ENCODE assay signal across 23 cellular contexts in the genomic region with DNA sequence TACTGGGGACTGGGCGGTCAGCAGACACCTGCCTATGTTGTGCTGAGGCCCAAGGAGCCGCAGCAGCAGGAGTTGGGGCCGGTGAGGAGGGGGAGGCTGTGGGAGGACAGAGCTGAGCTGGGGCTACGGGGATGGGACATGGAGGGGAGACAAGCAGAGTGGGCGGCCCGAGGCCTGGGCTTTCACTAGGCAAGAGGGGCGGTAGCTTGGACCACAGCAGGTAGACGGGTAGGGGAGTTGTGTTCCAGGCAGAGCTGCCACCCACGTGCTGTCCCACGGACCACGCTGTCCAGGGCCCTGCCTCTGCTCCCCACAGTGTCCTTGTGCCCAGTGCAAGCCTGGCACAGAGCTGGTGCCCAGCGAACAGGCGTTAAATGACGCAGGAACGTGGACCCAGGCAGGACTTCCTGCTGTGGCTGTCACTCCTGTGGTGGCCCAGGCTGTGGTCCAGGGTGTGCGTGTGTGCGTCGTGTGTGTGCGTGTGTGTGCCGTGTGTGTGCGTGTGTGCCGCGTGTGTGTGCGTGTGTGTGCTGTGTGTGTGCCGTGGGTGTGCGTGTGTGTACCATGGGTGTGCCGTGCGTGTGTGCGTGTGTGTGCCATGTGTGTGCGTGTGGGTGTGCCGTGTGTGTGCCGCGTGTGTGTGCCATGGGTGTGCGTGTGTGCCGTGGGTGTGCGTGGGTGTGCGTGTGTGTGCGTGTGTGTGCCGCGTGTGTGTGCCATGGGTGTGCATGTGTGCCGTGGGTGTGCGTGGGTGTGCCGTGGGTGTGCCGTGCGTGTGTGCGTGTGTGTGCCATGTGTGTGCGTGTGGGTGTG. TPM values are rescaled to one million over a fixed set of nuclear protein-coding genes. Genes with fewer than 3 reads are reported as not detected.
DNase-seq lines count a peak whose midpoint lies in the region; ATAC-seq, FAIRE-seq and TF ChIP-seq lines count a peak whose summit lies in the region.
"Had no signal": no experiment of that assay in that cellular context is flagged by ENCODE, and none has a peak within 500 bp of the region (broad histone marks: within the 10 kb centered on the region; RNA-seq: fewer than 3 reads in every experiment).

No MANE protein-coding gene starts in this region.

- CTCF ChIA-PET in IMR-90 (lab: Yijun Ruan, JAX) (no interaction called here), A673 (lab: Charles Lee) (no interaction called here)

- no TSS peak for BruUV-seq in IMR-90 (replicated peaks; lab: Mats Ljungman, UMichigan)
- no TSS peak for BruUV-seq in A673 (replicated peaks; lab: Mats Ljungman, UMichigan)

- DNase-seq in left ventricle myocardium superior = peak; percentile 25
- DNase-seq in Right ventricle myocardium inferior (ENCODE audit: missing footprints) = no peak
- no peak for DNase-seq in IMR-90
- DNase-seq in keratinocyte (ENCODE audit: low read depth, low spot score) = no peak
- DNase-seq in spleen = peak; percentile 67
- no peak for DNase-seq in NOMO-1 treated with dmso at 0.1 percent for 144 hours (lab: John Stamatoyannopoulos, UW; ENCODE audit: unreplicated experiment)
- no peak for DNase-seq in A673 (ENCODE audit: low spot score)
- DNase-seq in iPS-NIHi7 (ENCODE audit: extremely low spot score) = no peak
- DNase-seq: activated CD4-positive, CD25-positive, alpha-beta regulatory T cell treated with anti-CD3 and anti-CD28 coated beads, Interleukin-2, amount 50 U/mL, for 72 hours; dermis blood vessel endothelial cell; NCI-H1436 treated with DMSO at 0.1 percent for 48 hours; NCI-H2171 treated with DMSO at 0.1 percent for 48 hours; NCI-H526 treated with DMSO at 0.1 percent for 48 hours; stimulated activated naive CD4-positive, alpha-beta T cell treated with Interleukin-2 at 50 U/mL for 16 hours had no signal

- H3K14ac ChIP-seq in IMR-90 (replicated peaks; ENCODE audit: low read depth, low read length) = no peak overlapping the region

- H3K56ac ChIP-seq in IMR-90 (ENCODE audit: extremely low read depth, insufficient read depth, low read length) = no peak overlapping the region

- peaks cover 5% of the 10 kb centered on the region; the same call in 1 of the 2 replicates for H3K36me3 ChIP-seq in IMR-90 (ENCODE audit: control insufficient read depth, insufficient read depth, low read length)
- H3K36me3 ChIP-seq in keratinocyte (ENCODE audit: control insufficient read depth in 2 of 2, extremely low read depth in 1 of 2, insufficient read depth in 2 of 2, low read length in 2 of 2) = peaks cover 15 to 22% of the 10 kb centered on the region in 2 experiments
- no peaks in the 10 kb centered on the region for H3K36me3 ChIP-seq in spleen
- H3K36me3 ChIP-seq in A673 (ENCODE audit: insufficient read depth, low read length, poor library complexity, severe bottlenecking) = no peaks in the 10 kb centered on the region
- H3K36me3 ChIP-seq: ovary, thyroid gland had no signal

- peak overlapping the region; percentile 12 for H2AFZ ChIP-seq in IMR-90 (replicated peaks; ENCODE audit: low read length, poor library complexity)
- no peak overlapping the region for H2AFZ ChIP-seq in keratinocyte (ENCODE audit: control insufficient read depth, low read length)

- H3K9ac ChIP-seq in IMR-90 (ENCODE audit: low read depth, low read length) = no peak overlapping the region
- H3K9ac ChIP-seq in keratinocyte (ENCODE audit: control insufficient read depth, extremely low read depth, insufficient read depth, low read length) = peak overlapping the region; percentile 54

- H4K91ac ChIP-seq in IMR-90 (ENCODE audit: insufficient read depth, low read depth, low read length) = no peak overlapping the region

- no peak overlapping the region for H4K5ac ChIP-seq in IMR-90 (ENCODE audit: low read depth, low read length)

- H3K27ac ChIP-seq in IMR-90 (ENCODE audit: insufficient read depth, low read length) (no peak overlapping the region), keratinocyte (ENCODE audit: control insufficient read depth, insufficient read depth, low read length) (no peak overlapping the region), spleen (no peak overlapping the region), A673 (ENCODE audit: low read depth, low read length, poor library complexity, severe bottlenecking) (no peak overlapping the region)
- H3K27ac ChIP-seq: ovary, thyroid gland had no signal

- H3K4ac ChIP-seq in IMR-90 (ENCODE audit: low read depth, low read length) = no peak overlapping the region

- H3K27me3 ChIP-seq in IMR-90 (ENCODE audit: control insufficient read depth, insufficient read depth, low read length) (no peaks in the 10 kb centered on the region), keratinocyte (ENCODE audit: control insufficient read depth, extremely low read depth, insufficient read depth, low read length) (no peaks in the 10 kb centered on the region), spleen (replicated peaks in 1 of 7) (peaks cover 0 to 57% (median 4%) of the 10 kb centered on the region in 7 donors), A673 (replicated peaks; ENCODE audit: insufficient read depth, low read depth, low read length, poor library complexity) (no peaks in the 10 kb centered on the region)
- H3K27me3 ChIP-seq: ovary, thyroid gland had no signal

- peaks cover 18% of the 10 kb centered on the region for H3K9me1 ChIP-seq in IMR-90 (ENCODE audit: insufficient read depth, low read length)
- peaks cover 10% of the 10 kb centered on the region for H3K9me1 ChIP-seq in keratinocyte (ENCODE audit: control insufficient read depth, extremely low read depth, insufficient read depth, low read length)

- ATAC-seq in left ventricle myocardium superior = no peak
- no peak for ATAC-seq in Right ventricle myocardium inferior
- ATAC-seq in IMR-90 (ENCODE audit: low read depth) = no peak
- ATAC-seq: sciatic nerve had no signal

- H2AK9ac ChIP-seq in IMR-90 (replicated peaks; ENCODE audit: low read depth, low read length, poor library complexity) = no peak overlapping the region

- H2AK5ac ChIP-seq in IMR-90 (ENCODE audit: low read depth, low read length) = peak overlapping the region; percentile 68

- H2BK120ac ChIP-seq in IMR-90 (ENCODE audit: low read depth, low read length) = no peak overlapping the region

- intact Hi-C loops in left ventricle myocardium superior (cut with micrococcal nuclease) = no loop called here
- intact Hi-C loops in Right ventricle myocardium inferior (cut with DNase I) = no loop called here
- intact Hi-C loops in IMR-90 (cut with micrococcal nuclease) = no loop called here
- intact Hi-C loops in spleen (cut with DNase I; ENCODE audit: low total_unique reads) = no loop called here
- intact Hi-C loops in A673 (cut with micrococcal nuclease; ENCODE audit: unreplicated experiment) = no loop called here

- no peak for TF ChIP-seq POLR2A in IMR-90 (IDR thresholded peaks at IDR 0.05; ENCODE audit: low read depth, low read length)
- no peak for TF ChIP-seq POLR2A in spleen (IDR thresholded peaks at IDR 0.05)

- H3K79me1 ChIP-seq in IMR-90 (ENCODE audit: low read depth in 1 of 2, low read length in 2 of 2) = peaks cover 27 to 82% of the 10 kb centered on the region in 2 experiments

- H4K8ac ChIP-seq in IMR-90 (ENCODE audit: low read depth in 2 of 2, low read length in 2 of 2) = no peak overlapping the region

- no peak overlapping the region for H3K18ac ChIP-seq in IMR-90 (ENCODE audit: low read depth, low read length)

- H2BK15ac ChIP-seq in IMR-90 (ENCODE audit: low read depth, low read length) = no peak overlapping the region

- no peak for TF ChIP-seq CTCF in IMR-90 (conservative IDR thresholded peaks at IDR 0.05; ENCODE audit: low read depth, low read length)
- TF ChIP-seq CTCF in keratinocyte (optimal IDR thresholded peaks at IDR 0.05 in 1 of 3, IDR thresholded peaks at IDR 0.05 in 1 of 3, conservative IDR thresholded peaks at IDR 0.05 in 1 of 3; ENCODE audit: extremely low read depth in 1 of 3, insufficient read depth in 2 of 3, low read length in 3 of 3) = no peak
- no peak for TF ChIP-seq CTCF in spleen (IDR thresholded peaks at IDR 0.05 in 8 of 11, conservative IDR thresholded peaks at IDR 0.05 in 3 of 11)
- TF ChIP-seq CTCF in A673 (conservative IDR thresholded peaks at IDR 0.05; ENCODE audit: low read depth, low read length) = no peak

- no peak for FAIRE-seq in keratinocyte (lab: Jason Lieb, UNC)
- FAIRE-seq: endothelial cell of umbilical vein, GM19239 had no signal

- no peaks in the 10 kb centered on the region; the same call in 1 of the 2 replicates for H3K9me3 ChIP-seq in IMR-90 (ENCODE audit: control insufficient read depth, insufficient read depth, low read length)
- no peaks in the 10 kb centered on the region for H3K9me3 ChIP-seq in keratinocyte (ENCODE audit: control insufficient read depth, low read depth, low read length)
- H3K9me3 ChIP-seq in spleen = no peaks in the 10 kb centered on the region
- H3K9me3 ChIP-seq in A673 (ENCODE audit: low read depth, low read length, poor library complexity, severe bottlenecking) = no peaks in the 10 kb centered on the region
- H3K9me3 ChIP-seq: ovary, thyroid gland had no signal

- H4K20me1 ChIP-seq in IMR-90 (ENCODE audit: insufficient read depth, low read length) (peaks cover 91% of the 10 kb centered on the region), keratinocyte (ENCODE audit: control insufficient read depth, extremely low read depth, insufficient read depth, low read length) (peaks cover 69% of the 10 kb centered on the region)

- no peak overlapping the region for H3K23ac ChIP-seq in IMR-90 (ENCODE audit: low read depth, low read length)

- POLR2A ChIA-PET in IMR-90 (lab: Charles Lee; ENCODE audit: unreplicated experiment) (no interaction called here), A673 (lab: Charles Lee; ENCODE audit: low non-redundant PET) (no interaction called here)

- H3K4me2 ChIP-seq in IMR-90 (ENCODE audit: low read depth, low read length) (no peak overlapping the region; the same call in 1 of the 2 replicates), keratinocyte (ENCODE audit: control insufficient read depth, extremely low read depth, insufficient read depth, low read depth, low read length) (peak overlapping the region; percentile 62)

- dilution Hi-C loops in IMR-90 (cut with HindIII; ENCODE audit: low sequenced_read_pairs, unreplicated experiment) = no loop called here
- dilution Hi-C loops in keratinocyte (cut with MboI; ENCODE audit: extremely low pct_ligation_motif_present, low sequenced_read_pairs) = no loop called here

- H3K4me1 ChIP-seq in IMR-90 (ENCODE audit: control insufficient read depth, insufficient read depth, low read length) = peaks cover 12% of the 10 kb centered on the region
- H3K4me1 ChIP-seq in keratinocyte (ENCODE audit: control insufficient read depth, extremely low read depth, insufficient read depth, low read length) = peaks cover 33% of the 10 kb centered on the region
- H3K4me1 ChIP-seq in spleen = peaks cover 0 to 17% (median 4%) of the 10 kb centered on the region in 6 donors
- no peaks in the 10 kb centered on the region for H3K4me1 ChIP-seq in A673 (ENCODE audit: insufficient read depth, low read length, poor library complexity, severe bottlenecking)

- 94% methylated on average over 13 of the region's 47 CpGs; no CpG with 5 or more reads in 1 of the 2 experiments for WGBS in IMR-90 (ENCODE audit: extremely low coverage in 2 of 2, insufficient read length in 1 of 2), 2 experiments
- WGBS in spleen, 5 donors = 84 to 90% (median 84%) methylated on average over 32 to 46 of the region's 47 CpGs

- in situ Hi-C loops in IMR-90 (cut with MboI; ENCODE audit: low sequenced_read_pairs) = no loop called here

- peaks cover 96% of the 10 kb centered on the region for H3K79me2 ChIP-seq in keratinocyte (ENCODE audit: control insufficient read depth, insufficient read depth, low read length)

- H2BK20ac ChIP-seq in IMR-90 (ENCODE audit: low read depth, low read length) = no peak overlapping the region

- H3K4me3 ChIP-seq in IMR-90 (ENCODE audit: insufficient read depth, low read depth, low read length) (no peak overlapping the region), keratinocyte (ENCODE audit: control insufficient read depth in 2 of 3, extremely low read depth in 1 of 3, insufficient read depth in 2 of 3, low read depth in 1 of 3, low read length in 3 of 3) (no peak overlapping the region), spleen (no peak overlapping the region), A673 (ENCODE audit: low read depth, low read length, poor library complexity, severe bottlenecking) (no peak overlapping the region)
- H3K4me3 ChIP-seq: lung, ovary, thyroid gland had no signal

- H2BK5ac ChIP-seq in IMR-90 (ENCODE audit: low read depth, low read length, poor library complexity, severe bottlenecking) = peak overlapping the region; percentile 2

- no peak for TF ChIP-seq RAD21 in IMR-90 (IDR thresholded peaks at IDR 0.05; ENCODE audit: low read length)

RNA-seq across cellular contexts. Expression of a gene that starts 6.8 kb away (rescaled TPM):
- total RNA-seq in left ventricle myocardium superior = 10.7 TPM
- 10.5 TPM for total RNA-seq in Right ventricle myocardium inferior
- 3.6 and 4.2 TPM in 2 replicates for total RNA-seq in IMR-90 (2012; rRNA removed)
- 13.1 and 17.5 TPM in 2 replicates for polyA plus RNA-seq in IMR-90 (2012; rRNA removed)
- polyA plus RNA-seq in IMR-90 (2012; cell fraction: cytosol; rRNA removed) = 8.0 and 13.1 TPM in 2 replicates
- polyA plus RNA-seq in IMR-90 (2012; cell fraction: nucleus; rRNA removed; ENCODE audit: low replicate concordance) = 67.5 and 145 TPM in 2 replicates
- 8.7 to 15.6 TPM (median 14.9 TPM) in 3 replicates for polyA plus RNA-seq in keratinocyte
- polyA plus RNA-seq in keratinocyte (2011; ENCODE audit: low read depth) = 10.9 TPM
- polyA plus RNA-seq in keratinocyte (2011; cell fraction: cytosol; rRNA removed) = 7.2 and 19.4 TPM in 2 replicates
- polyA plus RNA-seq in keratinocyte (2011; cell fraction: nucleus; rRNA removed) = 46.1 and 66.7 TPM in 2 replicates
- polyA plus RNA-seq in keratinocyte (2012; ENCODE audit: low replicate concordance) = 23.0 and 30.9 TPM in 2 replicates
- polyA minus RNA-seq in keratinocyte = 13.7 to 25.4 TPM (median 16.7 TPM) in 3 replicates
- 53.3 TPM for polyA minus RNA-seq in keratinocyte (2011; cell fraction: cytosol; rRNA and poly(A)+ RNA removed)
- 38.9 TPM in 2 replicates for polyA minus RNA-seq in keratinocyte (2011; cell fraction: nucleus; rRNA and poly(A)+ RNA removed)
- total RNA-seq in spleen = 10 to 100 TPM in 1 of 7 donors, 1 to 10 TPM in 6; 5.2 to 12.6 (median 5.9) TPM
- 1 to 10 TPM in 1 of 3 donors, under 1 TPM in 2; 0.58 to 3.8 (median 0.72) TPM for polyA plus RNA-seq in spleen
- total RNA-seq in A673 (2021) = 20.8 and 22.6 TPM in 2 replicates

RNA-seq across cellular contexts. Expression of a gene that starts 52.8 kb away (rescaled TPM):
- total RNA-seq in left ventricle myocardium superior (0.27 TPM), Right ventricle myocardium inferior (not detected), IMR-90 (2012; rRNA removed) (not detected in 2 replicates), spleen (10 to 100 TPM in 6 of 7 donors, 1 to 10 TPM in 1; 5.4 to 30.2 (median 13.9) TPM), A673 (2021) (not detected in 2 replicates)
- polyA plus RNA-seq in IMR-90 (2012; rRNA removed) (0.05 and 0.07 TPM in 2 replicates), keratinocyte (0.01 TPM in 1 of 3 replicates, not detected in the others), spleen (10 to 100 TPM; 25.8 to 31.3 (median 29.8) TPM)
- 0.04 TPM in 1 of 2 replicates, not detected in the other for polyA plus RNA-seq in IMR-90 (2012; cell fraction: cytosol; rRNA removed)
- 0.12 and 0.14 TPM in 2 replicates for polyA plus RNA-seq in IMR-90 (2012; cell fraction: nucleus; rRNA removed; ENCODE audit: low replicate concordance)
- polyA plus RNA-seq in keratinocyte (2011; ENCODE audit: low read depth) = not detected
- not detected in 2 replicates for polyA plus RNA-seq in keratinocyte (2011; cell fraction: cytosol; rRNA removed)
- polyA plus RNA-seq in keratinocyte (2011; cell fraction: nucleus; rRNA removed) = not detected in 2 replicates
- polyA plus RNA-seq in keratinocyte (2012; ENCODE audit: low replicate concordance) = 0.87 TPM in 1 of 2 replicates, not detected in the other
- polyA minus RNA-seq in keratinocyte = 0.07 TPM in 1 of 3 replicates, not detected in the others
- polyA minus RNA-seq in keratinocyte (2011; cell fraction: cytosol; rRNA and poly(A)+ RNA removed) = not detected
- polyA minus RNA-seq in keratinocyte (2011; cell fraction: nucleus; rRNA and poly(A)+ RNA removed) = not detected in 2 replicates
- total RNA-seq: G401, H4, M059J had no signal

Comparison
In these comparisons a context has a peak if more than half of its experiments do, and no peak if none do; other contexts are left out.
1. DNase-seq: peak in left ventricle myocardium superior (single experiment) and spleen (single experiment); none in Right ventricle myocardium inferior (single experiment), IMR-90 (single experiment), keratinocyte (single experiment), NOMO-1 treated with dmso at 0.1 percent for 144 hours (single experiment), A673 (single experiment) and iPS-NIHi7 (single experiment).